Comparison of ENCODE assay signal across 2 cellular contexts in the genomic region with DNA sequence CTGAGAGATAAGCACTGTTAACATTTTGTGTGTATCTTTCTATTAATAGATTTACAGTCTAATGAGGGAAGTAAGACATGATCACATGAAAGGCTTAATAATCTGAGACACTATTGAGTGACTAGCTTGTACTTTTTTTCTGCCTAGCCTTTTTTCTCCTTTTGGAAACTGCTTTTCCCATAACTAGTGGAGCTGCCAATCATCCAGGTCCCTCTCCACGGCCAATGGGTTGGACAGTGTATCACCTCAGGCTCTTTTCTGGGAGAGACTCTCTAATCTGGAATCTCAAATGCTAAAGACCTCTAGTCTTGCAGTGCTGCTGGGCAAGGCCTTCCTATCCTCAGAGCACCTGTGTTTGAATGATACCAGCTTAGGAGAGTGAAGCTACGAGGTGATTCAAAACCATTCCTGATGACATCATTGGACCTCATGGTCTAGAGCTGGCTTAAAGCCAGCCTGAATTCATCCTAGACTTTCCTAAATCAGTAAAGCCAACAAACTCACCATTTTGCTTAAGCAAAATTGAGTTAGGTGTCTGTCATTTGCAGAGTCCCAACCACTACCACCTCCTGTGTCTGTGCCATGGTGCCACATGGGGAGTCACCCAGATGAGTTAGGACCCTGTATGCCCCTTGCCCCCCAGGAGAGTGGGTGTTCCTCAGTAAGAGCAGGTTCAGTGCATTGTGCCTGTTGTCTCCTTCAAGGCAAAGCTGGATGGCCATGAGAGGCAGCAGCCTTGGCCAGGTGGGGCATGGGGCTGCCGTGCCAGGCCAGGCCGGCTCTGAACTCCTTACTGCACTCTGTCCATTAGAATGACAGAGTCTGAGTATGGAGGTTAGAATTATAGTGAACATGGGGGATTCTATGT.
TF ChIP-seq lines count a peak whose summit lies in the region.

No MANE protein-coding gene starts in this region.

TF ChIP-seq in HEK293T, 16 proteins besides CTCF, POLR2A, EP300 and RAD21 (continued from another document):
- TF ChIP-seq, protein P1, sequence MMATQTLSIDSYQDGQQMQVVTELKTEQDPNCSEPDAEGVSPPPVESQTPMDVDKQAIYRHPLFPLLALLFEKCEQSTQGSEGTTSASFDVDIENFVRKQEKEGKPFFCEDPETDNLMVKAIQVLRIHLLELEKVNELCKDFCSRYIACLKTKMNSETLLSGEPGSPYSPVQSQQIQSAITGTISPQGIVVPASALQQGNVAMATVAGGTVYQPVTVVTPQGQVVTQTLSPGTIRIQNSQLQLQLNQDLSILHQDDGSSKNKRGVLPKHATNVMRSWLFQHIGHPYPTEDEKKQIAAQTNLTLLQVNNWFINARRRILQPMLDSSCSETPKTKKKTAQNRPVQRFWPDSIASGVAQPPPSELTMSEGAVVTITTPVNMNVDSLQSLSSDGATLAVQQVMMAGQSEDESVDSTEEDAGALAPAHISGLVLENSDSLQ (IDR thresholded peaks at IDR 0.05): peak; percentile 65; the same call in 1 of the 2 replicates

TF ChIP-seq in GM12878, 131 proteins besides CTCF, POLR2A, EP300 and RAD21 (continued from another document):
- TF ChIP-seq, protein P2, sequence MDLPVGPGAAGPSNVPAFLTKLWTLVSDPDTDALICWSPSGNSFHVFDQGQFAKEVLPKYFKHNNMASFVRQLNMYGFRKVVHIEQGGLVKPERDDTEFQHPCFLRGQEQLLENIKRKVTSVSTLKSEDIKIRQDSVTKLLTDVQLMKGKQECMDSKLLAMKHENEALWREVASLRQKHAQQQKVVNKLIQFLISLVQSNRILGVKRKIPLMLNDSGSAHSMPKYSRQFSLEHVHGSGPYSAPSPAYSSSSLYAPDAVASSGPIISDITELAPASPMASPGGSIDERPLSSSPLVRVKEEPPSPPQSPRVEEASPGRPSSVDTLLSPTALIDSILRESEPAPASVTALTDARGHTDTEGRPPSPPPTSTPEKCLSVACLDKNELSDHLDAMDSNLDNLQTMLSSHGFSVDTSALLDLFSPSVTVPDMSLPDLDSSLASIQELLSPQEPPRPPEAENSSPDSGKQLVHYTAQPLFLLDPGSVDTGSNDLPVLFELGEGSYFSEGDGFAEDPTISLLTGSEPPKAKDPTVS (IDR thresholded peaks at IDR 0.05; ENCODE audit: low read depth, low read length): no peak
- TF ChIP-seq, protein P3, sequence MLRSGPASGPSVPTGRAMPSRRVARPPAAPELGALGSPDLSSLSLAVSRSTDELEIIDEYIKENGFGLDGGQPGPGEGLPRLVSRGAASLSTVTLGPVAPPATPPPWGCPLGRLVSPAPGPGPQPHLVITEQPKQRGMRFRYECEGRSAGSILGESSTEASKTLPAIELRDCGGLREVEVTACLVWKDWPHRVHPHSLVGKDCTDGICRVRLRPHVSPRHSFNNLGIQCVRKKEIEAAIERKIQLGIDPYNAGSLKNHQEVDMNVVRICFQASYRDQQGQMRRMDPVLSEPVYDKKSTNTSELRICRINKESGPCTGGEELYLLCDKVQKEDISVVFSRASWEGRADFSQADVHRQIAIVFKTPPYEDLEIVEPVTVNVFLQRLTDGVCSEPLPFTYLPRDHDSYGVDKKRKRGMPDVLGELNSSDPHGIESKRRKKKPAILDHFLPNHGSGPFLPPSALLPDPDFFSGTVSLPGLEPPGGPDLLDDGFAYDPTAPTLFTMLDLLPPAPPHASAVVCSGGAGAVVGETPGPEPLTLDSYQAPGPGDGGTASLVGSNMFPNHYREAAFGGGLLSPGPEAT (IDR thresholded peaks at IDR 0.05; ENCODE audit: low read depth): no peak
- TF ChIP-seq TBL1XR1 (IDR thresholded peaks at IDR 0.05; ENCODE audit: low read depth, low read length) (no peak), NFIC (IDR thresholded peaks at IDR 0.05; ENCODE audit: low read depth, low read length) (no peak), CBX3 (IDR thresholded peaks at IDR 0.05; ENCODE audit: borderline replicate concordance, low read depth) (no peak), CBFB (IDR thresholded peaks at IDR 0.05; ENCODE audit: low read depth) (no peak), TCF12 (IDR thresholded peaks at IDR 0.05; ENCODE audit: low read depth, low read length) (no peak), BCL11A (IDR thresholded peaks at IDR 0.05; ENCODE audit: low read depth, low read length) (no peak), RAD51 (IDR thresholded peaks at IDR 0.05) (no peak), HDGF (IDR thresholded peaks at IDR 0.05) (no peak), HCFC1 (IDR thresholded peaks at IDR 0.05; ENCODE audit: low read length) (no peak)
- TF ChIP-seq, protein P4, sequence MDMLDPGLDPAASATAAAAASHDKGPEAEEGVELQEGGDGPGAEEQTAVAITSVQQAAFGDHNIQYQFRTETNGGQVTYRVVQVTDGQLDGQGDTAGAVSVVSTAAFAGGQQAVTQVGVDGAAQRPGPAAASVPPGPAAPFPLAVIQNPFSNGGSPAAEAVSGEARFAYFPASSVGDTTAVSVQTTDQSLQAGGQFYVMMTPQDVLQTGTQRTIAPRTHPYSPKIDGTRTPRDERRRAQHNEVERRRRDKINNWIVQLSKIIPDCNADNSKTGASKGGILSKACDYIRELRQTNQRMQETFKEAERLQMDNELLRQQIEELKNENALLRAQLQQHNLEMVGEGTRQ (IDR thresholded peaks at IDR 0.05; ENCODE audit: borderline replicate concordance, low read depth, low read length): no peak
- TF ChIP-seq, protein P5, sequence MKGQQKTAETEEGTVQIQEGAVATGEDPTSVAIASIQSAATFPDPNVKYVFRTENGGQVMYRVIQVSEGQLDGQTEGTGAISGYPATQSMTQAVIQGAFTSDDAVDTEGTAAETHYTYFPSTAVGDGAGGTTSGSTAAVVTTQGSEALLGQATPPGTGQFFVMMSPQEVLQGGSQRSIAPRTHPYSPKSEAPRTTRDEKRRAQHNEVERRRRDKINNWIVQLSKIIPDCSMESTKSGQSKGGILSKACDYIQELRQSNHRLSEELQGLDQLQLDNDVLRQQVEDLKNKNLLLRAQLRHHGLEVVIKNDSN (IDR thresholded peaks at IDR 0.05; ENCODE audit: borderline replicate concordance, extremely low read length, insufficient read depth, low read depth, low read length): no peak
- TF ChIP-seq, protein P6, sequence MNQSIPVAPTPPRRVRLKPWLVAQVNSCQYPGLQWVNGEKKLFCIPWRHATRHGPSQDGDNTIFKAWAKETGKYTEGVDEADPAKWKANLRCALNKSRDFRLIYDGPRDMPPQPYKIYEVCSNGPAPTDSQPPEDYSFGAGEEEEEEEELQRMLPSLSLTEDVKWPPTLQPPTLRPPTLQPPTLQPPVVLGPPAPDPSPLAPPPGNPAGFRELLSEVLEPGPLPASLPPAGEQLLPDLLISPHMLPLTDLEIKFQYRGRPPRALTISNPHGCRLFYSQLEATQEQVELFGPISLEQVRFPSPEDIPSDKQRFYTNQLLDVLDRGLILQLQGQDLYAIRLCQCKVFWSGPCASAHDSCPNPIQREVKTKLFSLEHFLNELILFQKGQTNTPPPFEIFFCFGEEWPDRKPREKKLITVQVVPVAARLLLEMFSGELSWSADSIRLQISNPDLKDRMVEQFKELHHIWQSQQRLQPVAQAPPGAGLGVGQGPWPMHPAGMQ (IDR thresholded peaks at IDR 0.05; ENCODE audit: borderline replicate concordance): no peak
- TF ChIP-seq, protein P7, sequence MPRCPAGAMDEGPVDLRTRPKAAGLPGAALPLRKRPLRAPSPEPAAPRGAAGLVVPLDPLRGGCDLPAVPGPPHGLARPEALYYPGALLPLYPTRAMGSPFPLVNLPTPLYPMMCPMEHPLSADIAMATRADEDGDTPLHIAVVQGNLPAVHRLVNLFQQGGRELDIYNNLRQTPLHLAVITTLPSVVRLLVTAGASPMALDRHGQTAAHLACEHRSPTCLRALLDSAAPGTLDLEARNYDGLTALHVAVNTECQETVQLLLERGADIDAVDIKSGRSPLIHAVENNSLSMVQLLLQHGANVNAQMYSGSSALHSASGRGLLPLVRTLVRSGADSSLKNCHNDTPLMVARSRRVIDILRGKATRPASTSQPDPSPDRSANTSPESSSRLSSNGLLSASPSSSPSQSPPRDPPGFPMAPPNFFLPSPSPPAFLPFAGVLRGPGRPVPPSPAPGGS (IDR thresholded peaks at IDR 0.05; ENCODE audit: borderline replicate concordance, insufficient read depth, low read depth, low read length, poor library complexity, severe bottlenecking): no peak
TF ChIP-seq in GM12878: peak in this region for 0.
